ENCODE assay signal across 8 cellular contexts in the genomic region with DNA sequence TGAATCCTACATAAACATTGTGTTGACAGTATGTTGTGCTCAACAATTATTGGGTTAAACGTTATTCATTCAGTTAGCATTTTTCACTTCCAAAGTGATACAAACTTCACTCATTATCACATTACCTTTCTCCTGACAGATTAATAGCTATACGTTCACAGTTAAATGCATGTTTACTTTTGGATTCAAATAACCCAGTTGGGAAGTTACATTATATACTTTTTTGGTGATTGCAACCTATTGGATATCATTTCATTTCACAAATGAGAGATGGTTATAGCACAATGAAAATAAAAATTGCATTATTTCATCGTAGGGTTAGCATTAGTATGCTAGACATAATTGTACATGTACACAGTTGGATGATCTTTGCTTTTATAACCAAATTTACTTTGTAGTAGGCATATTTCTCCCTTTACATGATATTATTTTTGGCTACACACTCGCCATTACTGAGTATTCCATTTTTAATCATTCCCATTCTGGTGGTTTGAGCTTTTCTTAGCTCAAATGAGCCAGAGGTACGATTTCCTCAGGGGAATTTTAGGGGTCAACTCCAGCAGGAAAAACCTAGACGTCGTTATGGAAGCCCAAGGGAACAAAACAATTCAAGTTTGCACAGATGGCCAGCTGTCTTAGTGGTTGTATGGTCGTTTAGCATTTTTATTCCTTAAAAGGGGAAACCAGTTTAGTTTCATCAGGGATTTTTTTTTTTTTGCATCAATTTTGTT. TPM values are rescaled to one million over a fixed set of nuclear protein-coding genes. Genes with fewer than 3 reads are reported as not detected.
A peak's percentile ranks its signal among the peaks of the same experiment; 100 is the strongest.
DNase-seq lines count a peak whose midpoint lies in the region; ATAC-seq, FAIRE-seq and TF ChIP-seq lines count a peak whose summit lies in the region.
"Had no signal": no experiment of that assay in that cellular context is flagged by ENCODE, and none has a peak within 500 bp of the region (broad histone marks: within the 10 kb centered on the region; RNA-seq: fewer than 3 reads in every experiment).

No MANE protein-coding gene starts in this region.

- no peak overlapping the region; the same call in 1 of the 2 replicates for H3K18ac ChIP-seq in H1 (ENCODE audit: extremely low read depth, low read length)

- CTCF ChIA-PET in H1 (lab: Charles Lee; ENCODE audit: partially characterized antibody) = interaction anchor here (0.6 to 1.1 kb wide), 4 partner anchors 63 to 277 kb away, joined by 3 to 4 read pairs (median 4); no protein-coding TSS in a partner anchor

- H3K36me3 Mint-ChIP-seq in natural killer cell = no peaks in the 10 kb centered on the region

- H3K9ac ChIP-seq in OCI-LY1 (ENCODE audit: low read length) (peak overlapping the region; percentile 80), H1 (replicated peaks in 1 of 4; ENCODE audit: extremely low read depth in 1 of 4, low read depth in 3 of 4, low read length in 3 of 4) (peak overlapping the region in 3 of 4 experiments; percentile 24 to 58 (median 43); a peak in 6 of 7 replicates)

- H4K91ac ChIP-seq in H1 (replicated peaks; ENCODE audit: insufficient read length, low read length) = no peak overlapping the region

- H3K79me1 ChIP-seq in H1 (ENCODE audit: low read depth, low read length) = peaks cover 5% of the 10 kb centered on the region; the same call in 1 of the 2 replicates

- H2BK20ac ChIP-seq in H1 (ENCODE audit: low read length) = no peak overlapping the region

- no peak overlapping the region for H4K8ac ChIP-seq in H1 (ENCODE audit: extremely low read depth, insufficient read depth, low read length)

- H3K4me2 ChIP-seq in OCI-LY1 (ENCODE audit: low read length) (peak overlapping the region; percentile 79), H1 (ENCODE audit: insufficient read depth in 1 of 2, low read depth in 2 of 2, low read length in 2 of 2) (peak overlapping the region; percentile 92 to 93)

- H3K4me3 ChIP-seq in GM12875 (ENCODE audit: low read depth, low read length) (peak overlapping the region; percentile 70), OCI-LY1 (ENCODE audit: low read depth, low read length, poor library complexity, severe bottlenecking) (peak overlapping the region; percentile 73), H1 (ENCODE audit: extremely low read depth in 1 of 4, insufficient read depth in 2 of 4, low read depth in 3 of 4, low read length in 4 of 4) (peak overlapping the region; percentile 60 to 82 (median 64))

- POLR2A ChIA-PET in H1 (lab: Charles Lee; ENCODE audit: partially characterized antibody) = interaction anchor here (0.7 to 1.7 kb wide), 3 partner anchors 17 to 218 kb away, joined by 3 to 5 read pairs (median 4); no protein-coding TSS in a partner anchor

- H3K79me2 ChIP-seq in OCI-LY1 (ENCODE audit: insufficient read depth, low read length) = peaks cover 37% of the 10 kb centered on the region
- H3K79me2 ChIP-seq in H1 (ENCODE audit: control insufficient read depth in 1 of 2, insufficient read depth in 2 of 2, low read length in 2 of 2) = peaks cover 12 to 30% of the 10 kb centered on the region in 2 experiments

- H3K36me3 ChIP-seq in OCI-LY1 (ENCODE audit: insufficient read depth, low read length) (peaks cover 13% of the 10 kb centered on the region), H1 (ENCODE audit: control insufficient read depth in 2 of 4, insufficient read depth in 4 of 4, low read length in 3 of 4) (peaks cover 0 to 7% (median 0%) of the 10 kb centered on the region in 4 experiments; a peak in 2 of 8 replicates)

- no peak for TF ChIP-seq CTCF in GM12875 (IDR thresholded peaks at IDR 0.05; ENCODE audit: borderline replicate concordance, insufficient read depth, low read depth, low read length)
- no peak for TF ChIP-seq CTCF in OCI-LY1 (IDR thresholded peaks at IDR 0.05; ENCODE audit: low read length)
- TF ChIP-seq CTCF in H1 (IDR thresholded peaks at IDR 0.05; ENCODE audit: control extremely low read depth in 1 of 3, insufficient read depth in 1 of 3, low read depth in 1 of 3, low read length in 3 of 3) = no peak
- no peak for TF ChIP-seq CTCF in natural killer cell (IDR thresholded peaks at IDR 0.05)

- H2AFZ ChIP-seq in OCI-LY1 (ENCODE audit: low read length) (no peak overlapping the region), H1 (ENCODE audit: low read length) (no peak overlapping the region)

- 0 out of 2 replicates have a peak overlapping the region, but pooled peaks have one; percentile 69 for H2BK5ac ChIP-seq in H1 (ENCODE audit: low read depth, low read length)

- no peak overlapping the region for H2BK15ac ChIP-seq in H1 (ENCODE audit: low read length)

- H3K27me3 ChIP-seq in OCI-LY1 (ENCODE audit: insufficient read depth, low read length) (no peaks in the 10 kb centered on the region), H1 (replicated peaks in 1 of 4; ENCODE audit: control insufficient read depth in 3 of 4, extremely low read depth in 1 of 4, insufficient read depth in 3 of 4, low read length in 3 of 4) (no peaks in the 10 kb centered on the region)

- no peak for TF ChIP-seq EP300 in H1 (IDR thresholded peaks at IDR 0.05; ENCODE audit: borderline replicate concordance in 1 of 2, low read depth in 2 of 2, low read length in 2 of 2)

- no peak for TF ChIP-seq RAD21 in H1 (IDR thresholded peaks at IDR 0.05 in 1 of 2, conservative IDR thresholded peaks at IDR 0.05 in 1 of 2; ENCODE audit: low read depth in 2 of 2, low read length in 2 of 2)

- H3K27ac ChIP-seq in OCI-LY1 (ENCODE audit: low read depth, low read length, poor library complexity, severe bottlenecking) (peak overlapping the region; percentile 93), H1 (ENCODE audit: low read depth, low read length) (peak overlapping the region; percentile 80; the same call in 1 of the 2 replicates)

- no peak overlapping the region for H3K23ac ChIP-seq in H1 (ENCODE audit: insufficient read length)

- intact Hi-C loops in natural killer cell (cut with micrococcal nuclease) = loop anchor here (5.0 kb wide), 1 partner anchor 643 kb away; no protein-coding TSS in a partner anchor

- DNase-seq in H1 (ENCODE audit: low read depth in 1 of 2, low spot score in 2 of 2) (no peak), natural killer cell (no peak), SIG-M5 (lab: John Stamatoyannopoulos, UW) (no peak)
- DNase-seq in effector CD4-positive, alpha-beta T cell = no peak

- WGBS in H1 (ENCODE audit: extremely low coverage in 1 of 2, insufficient coverage in 1 of 2, insufficient read length in 1 of 2, insufficient replicate concordance in 2 of 2, low coverage in 1 of 2, low lambda C conversion rate in 2 of 2, missing lambda C conversion rate in 1 of 2), 2 experiments = 17% methylated on average over 8 of the region's 8 CpGs; no CpG with 5 or more reads in 1 of the 2 experiments

- TF ChIP-seq POLR2A in H1 (IDR thresholded peaks at IDR 0.05; ENCODE audit: control extremely low read depth in 1 of 2, low read depth in 2 of 2, low read length in 2 of 2) = no peak

- H3K4me1 Mint-ChIP-seq in natural killer cell = peaks cover 42 to 45% of the 10 kb centered on the region in 2 donors

- H3K14ac ChIP-seq in H1 (ENCODE audit: insufficient read length) = no peak overlapping the region

- no peak overlapping the region for H3K4ac ChIP-seq in H1 (replicated peaks; ENCODE audit: insufficient read length, low read depth, low read length)

- H3K4me3 Mint-ChIP-seq in natural killer cell = peak overlapping the region; percentile 96

- H4K20me1 ChIP-seq in OCI-LY1 (ENCODE audit: insufficient read depth, low read length) (no peaks in the 10 kb centered on the region), H1 (replicated peaks in 1 of 2; ENCODE audit: control insufficient read depth in 1 of 2, insufficient read depth in 2 of 2, low read length in 2 of 2) (no peaks in the 10 kb centered on the region)

- no peaks in the 10 kb centered on the region for H3K9me2 ChIP-seq in OCI-LY1 (ENCODE audit: low read depth, low read length)

- H3K4me1 ChIP-seq in OCI-LY1 (ENCODE audit: insufficient read depth, low read length, severe bottlenecking) = peaks cover 34% of the 10 kb centered on the region
- peaks cover 2 to 15% (median 7%) of the 10 kb centered on the region in 4 experiments; a peak in 3 of 7 replicates for H3K4me1 ChIP-seq in H1 (replicated peaks in 1 of 4; ENCODE audit: control insufficient read depth in 3 of 4, insufficient read depth in 4 of 4, low read length in 3 of 4)

- H2BK12ac ChIP-seq in H1 (ENCODE audit: low read depth, low read length) = no peak overlapping the region

- H3K23me2 ChIP-seq in H1 (ENCODE audit: low read depth, low read length) = peaks cover 9% of the 10 kb centered on the region

- H3K27me3 Mint-ChIP-seq in natural killer cell (ENCODE audit: low read depth in 2 of 2) = peaks cover 0 to 4% of the 10 kb centered on the region in 2 donors

- no peaks in the 10 kb centered on the region for H3K9me3 Mint-ChIP-seq in natural killer cell

- H3K27ac Mint-ChIP-seq in natural killer cell = peak overlapping the region; percentile 98

- H3F3A ChIP-seq in OCI-LY1 (ENCODE audit: insufficient read depth, low read length) = no peaks in the 10 kb centered on the region

- H2AK5ac ChIP-seq in H1 (ENCODE audit: low read depth, low read length) = no peak overlapping the region

- no peak for ATAC-seq in natural killer cell
- ATAC-seq in HG02885 (IDR thresholded peaks at IDR 0.05; ENCODE audit: poor library complexity, unreplicated experiment) = no peak

- H3K9me3 ChIP-seq in OCI-LY1 (ENCODE audit: low read length) = 0 out of 2 replicates have a peak, but pooled peaks cover 2% of the 10 kb centered on the region
- peaks cover 0 to 6% of the 10 kb centered on the region in 2 experiments; a peak in 2 of 4 replicates for H3K9me3 ChIP-seq in H1 (ENCODE audit: insufficient read depth in 2 of 2, low read depth in 1 of 2, low read length in 1 of 2)

- no peak for FAIRE-seq in H1 (lab: Jason Lieb, UNC)
- FAIRE-seq: colon had no signal

- no peak overlapping the region for H2BK120ac ChIP-seq in H1 (replicated peaks; ENCODE audit: low read depth, low read length)

- no peak overlapping the region for H3K56ac ChIP-seq in H1 (replicated peaks; ENCODE audit: insufficient read length, low read depth, low read length)

- no peak overlapping the region for H4K5ac ChIP-seq in H1 (ENCODE audit: insufficient read length, low read depth, low read length)

TF ChIP-seq in H1, 55 proteins besides CTCF, POLR2A, EP300 and RAD21:
- no peak for TF ChIP-seq TAF1 (IDR thresholded peaks at IDR 0.05; ENCODE audit: low read depth, low read length)
- TF ChIP-seq SRF (IDR thresholded peaks at IDR 0.05; ENCODE audit: low read depth, low read length) = no peak
- TF ChIP-seq KDM4A (IDR thresholded peaks at IDR 0.05; ENCODE audit: low read depth, low read length, severe bottlenecking) = no peak
TF ChIP-seq in H1: peak in this region for 0.

RNA-seq across cellular contexts. Expression of a gene that starts 2.0 kb away (rescaled TPM):
- 22.6 and 26.3 TPM in 2 replicates for total RNA-seq in H1 (2021; fragmentation: NEBNext Ultra II Directional; extraction: Animal tissue kit (Norgen Biotek cat#: 25700))
- 13.0 and 23.1 TPM in 2 replicates for polyA plus RNA-seq in H1 (2011; rRNA removed)
- 14.5 TPM for polyA plus RNA-seq in H1 (2011; cell fraction: cytosol; rRNA removed)
- polyA plus RNA-seq in H1 (2011; cell fraction: nucleus; rRNA removed) = 40.9 TPM
- polyA plus RNA-seq in H1 (2012, experiment 1 of 2) = 14.2 to 16.0 TPM (median 15.4 TPM) in 4 replicates
- polyA plus RNA-seq in H1 (2012, experiment 2 of 2) = 1.2 TPM
- polyA plus RNA-seq in H1 (2013, experiment 1 of 2) = 11.6 TPM
- polyA plus RNA-seq in H1 (2013, experiment 2 of 2) = 9.0 TPM
- 55.0 and 77.3 TPM in 2 replicates for polyA minus RNA-seq in H1 (2011; rRNA and poly(A)+ RNA removed)
- 21.3 TPM for polyA minus RNA-seq in H1 (2011; cell fraction: cytosol; rRNA and poly(A)+ RNA removed)
- polyA minus RNA-seq in H1 (2011; cell fraction: nucleus; rRNA and poly(A)+ RNA removed) = 74.2 TPM
- 10 to 100 TPM; 26.3 to 37.9 (median 28.4) TPM for total RNA-seq in natural killer cell
